16 cellular contexts compared by ENCODE assay signal in genomic region chr12:93622485-93622884, GRCh38. TPM values are rescaled to one million over a fixed set of nuclear protein-coding genes. Genes with fewer than 3 reads are reported as not detected.
DNase-seq lines count a peak whose midpoint lies in the region; ATAC-seq and TF ChIP-seq lines count a peak whose summit lies in the region.
"Had no signal": no experiment of that assay in that cellular context is flagged by ENCODE, and none has a peak within 500 bp of the region (broad histone marks: within the 10 kb centered on the region; RNA-seq: fewer than 3 reads in every experiment).

No MANE protein-coding gene starts in this region.

- no peak for TF ChIP-seq CTCF in fibroblast of villous mesenchyme (IDR thresholded peaks at IDR 0.05; ENCODE audit: insufficient read depth, low read depth, low read length)

- H3K27me3 ChIP-seq in aorta (ENCODE audit: control insufficient read depth in 1 of 2, insufficient read depth in 2 of 2, low read length in 1 of 2) = no peaks in the 10 kb centered on the region
- H3K27me3 ChIP-seq: brain microvascular endothelial cell had no signal

- H3K36me3 ChIP-seq in aorta (ENCODE audit: control insufficient read depth in 1 of 2, insufficient read depth in 2 of 2, low read length in 1 of 2) = no peaks in the 10 kb centered on the region
- H3K36me3 ChIP-seq: brain microvascular endothelial cell had no signal

- peak; percentile 55 for ATAC-seq in aorta (ENCODE audit: low FRiP score)
- ATAC-seq: activated T-helper 17 cell treated with anti-CD3 and anti-CD28 coated beads, Interleukin-2, amount 50 U/mL, for 72 hours; HepG2 had no signal

- DNase-seq in NCI-H2029 (lab: John Stamatoyannopoulos, UW) = peak; percentile 7
- no peak for DNase-seq in NCI-H2029 treated with DMSO at 0.1 percent for 48 hours (lab: John Stamatoyannopoulos, UW)
- peak; percentile 40 for DNase-seq in amniotic epithelial cell (ENCODE audit: low read depth)
- DNase-seq in fibroblast of villous mesenchyme (ENCODE audit: low read depth) = peak; percentile 21
- peak in 1 of 2 donors; percentile 46 for DNase-seq in aorta
- DNase-seq in activated naive CD4-positive, alpha-beta T cell (lab: John Stamatoyannopoulos, UW) = no peak
- no peak for DNase-seq in NCI-H345 (lab: John Stamatoyannopoulos, UW)
- no peak for DNase-seq in erythroblast (lab: John Stamatoyannopoulos, UW)
- DNase-seq: 8988T; brain microvascular endothelial cell; CD4-positive, alpha-beta memory T cell; NCI-H2081; NCI-H69; substantia nigra had no signal

- 1 to 6% methylated on average over 2 of the region's 2 CpGs for WGBS in aorta, 2 donors

- H3K4me3 ChIP-seq in fibroblast of villous mesenchyme (ENCODE audit: low read depth, low read length) (no peak overlapping the region), aorta (ENCODE audit: low read length in 2 of 2) (no peak overlapping the region)

- no peak for TF ChIP-seq POLR2A in erythroblast (IDR thresholded peaks at IDR 0.05; ENCODE audit: low read length)

- H3K4me1 ChIP-seq in aorta (ENCODE audit: control insufficient read depth in 1 of 2, insufficient read depth in 2 of 2, low read length in 2 of 2) = no peaks in the 10 kb centered on the region

- H3K9me3 ChIP-seq in aorta (ENCODE audit: control insufficient read depth, low read length) = no peaks in the 10 kb centered on the region

- H3K27ac ChIP-seq in aorta (ENCODE audit: low read depth in 1 of 2, low read length in 2 of 2) = peak overlapping the region; percentile 33 to 75
- H3K27ac ChIP-seq: brain microvascular endothelial cell had no signal

- intact Hi-C loops in aorta (cut with DNase I) = no loop called here

RNA-seq across cellular contexts. Expression of gene SOCS2, which starts 50.0 kb away (rescaled TPM):
- total RNA-seq in fibroblast of villous mesenchyme (37.6 and 45.1 TPM in 2 replicates), aorta (10 to 100 TPM; 22.5 to 27.1 TPM)
- 10 to 100 TPM; 14.3 to 24.7 TPM for polyA plus RNA-seq in aorta

RNA-seq across cellular contexts. Expression of gene CRADD, which starts 54.7 kb away (rescaled TPM):
- 11.0 and 12.5 TPM in 2 replicates for total RNA-seq in fibroblast of villous mesenchyme
- 10 to 100 TPM; 19.5 to 20.5 TPM for total RNA-seq in aorta
- 10 to 100 TPM; 16.9 to 33.4 TPM for polyA plus RNA-seq in aorta

Comparison
In these comparisons a context has a peak if more than half of its experiments do, and no peak if none do; other contexts are left out.
1. DNase-seq: peak in NCI-H2029 (single experiment), amniotic epithelial cell (single experiment) and fibroblast of villous mesenchyme (single experiment); none in NCI-H2029 treated with DMSO at 0.1 percent for 48 hours (single experiment), activated naive CD4-positive, alpha-beta T cell (0 of 4), NCI-H345 (single experiment) and erythroblast (0 of 2).